ENCODE assay signal across 8 cellular contexts in genomic region chr12:105226219-105226618, GRCh38. TPM values are rescaled to one million over a fixed set of nuclear protein-coding genes. Genes with fewer than 3 reads are reported as not detected.
DNase-seq lines count a peak whose midpoint lies in the region; ATAC-seq and TF ChIP-seq lines count a peak whose summit lies in the region.

No MANE protein-coding gene starts in this region.

- DNase-seq in AG09319 (ENCODE audit: extremely low read depth, low read depth): peak; percentile 73
- DNase-seq in UCSD-AML1 (lab: John Stamatoyannopoulos, UW; ENCODE audit: unreplicated experiment): peak; percentile 44
- peak; percentile 96 to 97 for DNase-seq in foreskin fibroblast
- peak; percentile 74 for DNase-seq in prostate gland (ENCODE audit: low spot score)
- DNase-seq in NCI-H2171 treated with DMSO at 0.1 percent for 48 hours (lab: John Stamatoyannopoulos, UW): no peak
- no peak for DNase-seq in NCI-H345 treated with DMSO at 0.1 percent for 48 hours (lab: John Stamatoyannopoulos, UW; ENCODE audit: unreplicated experiment)
- no peak for DNase-seq in kidney glomerular epithelial cell (lab: John Stamatoyannopoulos, UW)

- H3K9me3 ChIP-seq in prostate gland: no peaks in the 10 kb centered on the region

- WGBS in prostate gland: 39% methylated on average over 8 of the region's 8 CpGs

- peak; percentile 80 for ATAC-seq in GM21786 (IDR thresholded peaks at IDR 0.05; ENCODE audit: unreplicated experiment)

- intact Hi-C loops in prostate gland (cut with DNase I): no loop called here

- H3K4me1 ChIP-seq in prostate gland (replicated peaks): peaks cover 21% of the 10 kb centered on the region

- H3K4me3 ChIP-seq in foreskin fibroblast (ENCODE audit: low read depth in 1 of 2, low read length in 2 of 2) (peak overlapping the region in 1 of 2 donors; percentile 2), prostate gland (no peak overlapping the region)

- no peak; the same call in 1 of the 2 replicates for TF ChIP-seq CTCF in AG09319 (IDR thresholded peaks at IDR 0.05; ENCODE audit: low read depth, low read length)
- no peak for TF ChIP-seq CTCF in foreskin fibroblast (IDR thresholded peaks at IDR 0.05; ENCODE audit: low read depth, low read length)
- TF ChIP-seq CTCF in prostate gland (IDR thresholded peaks at IDR 0.05): peak in 1 of 4 experiments; percentile 11

- peak; percentile 20 for TF ChIP-seq POLR2A in prostate gland (IDR thresholded peaks at IDR 0.05)

- H3K36me3 ChIP-seq in prostate gland: no peaks in the 10 kb centered on the region

- no peaks in the 10 kb centered on the region for H3K27me3 ChIP-seq in prostate gland (replicated peaks; ENCODE audit: insufficient read depth)

- peak overlapping the region; percentile 60 to 67 for H3K27ac ChIP-seq in prostate gland

RNA-seq across cellular contexts. Expression of gene APPL2, which starts 9.8 kb away (rescaled TPM):
- 100 to 1,000 TPM in 1 of 2 donors, 10 to 100 TPM in 1; 72.0 to 110 TPM for total RNA-seq in prostate gland

Comparison
In these comparisons a context has a peak if more than half of its experiments do, and no peak if none do; other contexts are left out.
1. DNase-seq: peak in AG09319 (single experiment), UCSD-AML1 (single experiment), foreskin fibroblast (2 of 2) and prostate gland (single experiment); none in NCI-H2171 treated with DMSO at 0.1 percent for 48 hours (single experiment), NCI-H345 treated with DMSO at 0.1 percent for 48 hours (single experiment) and kidney glomerular epithelial cell (single experiment).